ENCODE assay signal across 8 cellular contexts in the genomic region with DNA sequence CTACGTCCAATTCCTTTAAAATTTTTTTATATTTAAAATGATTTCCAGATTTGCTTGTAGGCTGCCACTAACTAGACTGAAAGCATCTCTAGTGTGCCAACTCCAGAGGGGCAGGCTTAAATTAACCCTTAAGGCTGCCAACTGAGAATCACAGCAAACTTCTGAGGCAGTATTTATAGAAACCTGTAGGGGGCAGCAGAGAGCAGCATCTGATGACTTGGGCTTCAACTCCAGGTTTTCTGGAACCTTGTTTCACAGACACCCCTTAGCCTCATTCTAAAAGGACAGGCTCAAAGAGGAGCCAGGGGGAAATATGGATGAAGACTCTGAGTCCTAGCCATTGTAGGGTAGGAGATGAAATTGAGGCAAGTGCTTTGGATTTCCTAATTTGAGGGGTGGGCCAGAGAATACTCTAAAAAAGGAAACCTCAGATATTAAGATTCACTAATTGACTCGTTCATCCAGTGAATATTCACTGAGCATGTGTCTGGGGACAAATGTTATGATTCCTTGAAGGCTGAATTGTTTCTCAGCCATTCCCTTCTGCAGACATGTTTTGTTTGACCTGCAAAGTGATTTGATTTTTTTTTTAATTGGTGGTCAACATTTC.
DNase-seq lines count a peak whose midpoint lies in the region; ATAC-seq and TF ChIP-seq lines count a peak whose summit lies in the region.

No MANE protein-coding gene starts in this region.

- no peak for ATAC-seq in GM18858 (IDR thresholded peaks at IDR 0.05; ENCODE audit: unreplicated experiment)

- peak; percentile 54 for DNase-seq in COLO668 (lab: John Stamatoyannopoulos, UW; ENCODE audit: unreplicated experiment)
- DNase-seq in GM13977 (ENCODE audit: low spot score): peak; percentile 66
- peak; percentile 73 for DNase-seq in NCI-H2227 treated with DMSO at 0.1 percent for 48 hours (lab: John Stamatoyannopoulos, UW)
- peak; percentile 57 for DNase-seq in astrocyte of the hippocampus (ENCODE audit: low read depth, low spot score)
- DNase-seq in iPS DF 4.7 (ENCODE audit: extremely low read depth, low spot score): peak; percentile 69
- DNase-seq in superior temporal gyrus (ENCODE audit: extremely low spot score): peak; percentile 76
- DNase-seq in central memory CD4-positive, alpha-beta T cell: no peak

- in situ Hi-C loops in GM13977 (cut with MboI; ENCODE audit: low pct_unique_long_range_greater_than_20kb, low sequenced_read_pairs, unreplicated experiment): loop anchor here (25.0 kb wide), 1 partner anchor 297 kb away; no protein-coding TSS in a partner anchor

- TF ChIP-seq CTCF in GM13977 (IDR thresholded peaks at IDR 0.05; ENCODE audit: extremely low read depth, insufficient read depth, missing control alignments): peak; percentile 71
